ENCODE assay signal across 8 cellular contexts in the genomic region with DNA sequence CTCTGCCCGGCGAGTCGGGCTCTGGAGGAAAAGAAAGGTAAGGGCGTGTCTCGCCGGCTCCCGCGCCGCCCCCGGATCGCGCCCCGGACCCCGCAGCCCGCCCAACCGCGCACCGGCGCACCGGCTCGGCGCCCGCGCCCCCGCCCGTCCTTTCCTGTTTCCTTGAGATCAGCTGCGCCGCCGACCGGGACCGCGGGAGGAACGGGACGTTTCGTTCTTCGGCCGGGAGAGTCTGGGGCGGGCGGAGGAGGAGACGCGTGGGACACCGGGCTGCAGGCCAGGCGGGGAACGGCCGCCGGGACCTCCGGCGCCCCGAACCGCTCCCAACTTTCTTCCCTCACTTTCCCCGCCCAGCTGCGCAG. TPM values are rescaled to one million over a fixed set of nuclear protein-coding genes. Genes with fewer than 3 reads are reported as not detected.
DNase-seq lines count a peak whose midpoint lies in the region; ATAC-seq, FAIRE-seq and TF ChIP-seq lines count a peak whose summit lies in the region.

No MANE protein-coding gene starts in this region.

- H3K27me3 ChIP-seq in IMR-90 (ENCODE audit: control insufficient read depth, insufficient read depth, low read length) (no peaks in the 10 kb centered on the region), endothelial cell of umbilical vein (ENCODE audit: control insufficient read depth in 2 of 2, insufficient read depth in 2 of 2, low read length in 2 of 2) (peaks cover 12 to 27% of the 10 kb centered on the region in 2 experiments), mucosa of rectum (ENCODE audit: control insufficient read depth in 2 of 2, insufficient read depth in 2 of 2, low read length in 2 of 2) (no peaks in the 10 kb centered on the region)

- peak overlapping the region; percentile 73; the same call in 1 of the 2 replicates for H3K56ac ChIP-seq in IMR-90 (ENCODE audit: extremely low read depth, insufficient read depth, low read length)

- H2BK15ac ChIP-seq in IMR-90 (ENCODE audit: low read depth, low read length): no peak overlapping the region

- H3K79me1 ChIP-seq in IMR-90 (ENCODE audit: low read depth in 1 of 2, low read length in 2 of 2): peaks cover 8 to 46% of the 10 kb centered on the region in 2 experiments; a peak in 3 of 4 replicates

- no TSS peak for BruUV-seq in IMR-90 (replicated peaks; lab: Mats Ljungman, UMichigan)
- BruUV-seq in endothelial cell of umbilical vein (replicated peaks; lab: Mats Ljungman, UMichigan): no TSS peak

- no peak overlapping the region; the same call in 1 of the 2 replicates for H2BK20ac ChIP-seq in IMR-90 (ENCODE audit: low read depth, low read length)

- no peak overlapping the region for H3K23ac ChIP-seq in IMR-90 (ENCODE audit: low read depth, low read length)

- DNase-seq in A549 (ENCODE audit: low read depth in 1 of 2, low spot score in 1 of 2) (peak in 1 of 2 experiments; percentile 43), IMR-90 (no peak), endothelial cell of umbilical vein (ENCODE audit: low read depth, low spot score) (peak; percentile 15), T-helper 2 cell (no peak), NOMO-1 treated with DMSO at 0.1 percent for 48 hours (lab: John Stamatoyannopoulos, UW; ENCODE audit: unreplicated experiment) (no peak), OCI-M1 (lab: John Stamatoyannopoulos, UW) (no peak)
- no peak for DNase-seq in activated naive CD4-positive, alpha-beta T cell treated with Interleukin-2 at 50 U/mL for 16 hours

- intact Hi-C loops in IMR-90 (cut with micrococcal nuclease) (loop anchor here (1.0 to 5.0 kb wide), 3 partner anchors 177 to 235 kb away; no protein-coding TSS in a partner anchor), endothelial cell of umbilical vein (cut with micrococcal nuclease) (loop anchor here (1.0 to 10.0 kb wide), 3 partner anchors 113 to 236 kb away; no protein-coding TSS in a partner anchor)

- H4K91ac ChIP-seq in IMR-90 (ENCODE audit: insufficient read depth, low read depth, low read length): peak overlapping the region; percentile 6; the same call in 1 of the 2 replicates

- TF ChIP-seq RAD21 in A549 (conservative IDR thresholded peaks at IDR 0.05 in 1 of 2, IDR thresholded peaks at IDR 0.05 in 1 of 2): no peak
- no peak for TF ChIP-seq RAD21 in IMR-90 (IDR thresholded peaks at IDR 0.05; ENCODE audit: low read length)

- H3K4me3 ChIP-seq in A549 (peak overlapping the region; percentile 95), IMR-90 (ENCODE audit: insufficient read depth, low read depth, low read length) (peak overlapping the region; percentile 98), endothelial cell of umbilical vein (replicated peaks in 1 of 3; ENCODE audit: insufficient read depth in 1 of 3, low read depth in 1 of 3, low read length in 3 of 3) (peak overlapping the region; percentile 69 to 84 (median 74)), mucosa of rectum (ENCODE audit: low read length in 2 of 2) (peak overlapping the region; percentile 71 to 77)

- no peak for TF ChIP-seq EP300 in A549 (IDR thresholded peaks at IDR 0.05)

- ATAC-seq in A549: peak; percentile 18 to 38; a peak in 5 of 6 replicates
- peak; percentile 25 for ATAC-seq in IMR-90 (ENCODE audit: low read depth)

- dilution Hi-C loops in IMR-90 (cut with HindIII; ENCODE audit: low sequenced_read_pairs, unreplicated experiment) (no loop called here), endothelial cell of umbilical vein (cut with MboI; ENCODE audit: extremely low pct_ligation_motif_present, low sequenced_read_pairs) (no loop called here)

- POLR2A ChIA-PET in A549 (lab: Yijun Ruan, JAX) (interaction anchor here (0.9 to 3.8 kb wide), 11 partner anchors 11 to 1032 kb away, joined by 3 to 24 read pairs (median 3); partner anchors contain the start of genes CCT6A, PSPH and SEC61G), IMR-90 (lab: Charles Lee; ENCODE audit: unreplicated experiment) (interaction anchor here (1.0 kb wide), 1 partner anchor 24 kb away, joined by 3 read pairs; no protein-coding TSS in a partner anchor), endothelial cell of umbilical vein (lab: Charles Lee) (no interaction called here)

- H3K9me1 ChIP-seq in IMR-90 (ENCODE audit: insufficient read depth, low read length): peaks cover 20% of the 10 kb centered on the region
- H3K9me1 ChIP-seq in endothelial cell of umbilical vein (replicated peaks; ENCODE audit: control insufficient read depth, extremely low read depth, insufficient read depth, low read length): no peaks in the 10 kb centered on the region

- H4K20me1 ChIP-seq in IMR-90 (ENCODE audit: insufficient read depth, low read length) (peaks cover 39% of the 10 kb centered on the region), endothelial cell of umbilical vein (replicated peaks; ENCODE audit: control insufficient read depth, extremely low read depth, insufficient read depth, low read length) (no peaks in the 10 kb centered on the region)

- H2BK120ac ChIP-seq in IMR-90 (ENCODE audit: low read depth, low read length): peak overlapping the region; percentile 81; the same call in 1 of the 2 replicates

- FAIRE-seq in A549 (lab: Jason Lieb, UNC) (no peak), endothelial cell of umbilical vein (lab: Jason Lieb, UNC) (no peak)

- TF ChIP-seq POLR2A in A549 (IDR thresholded peaks at IDR 0.05; ENCODE audit: low read length): no peak
- no peak for TF ChIP-seq POLR2A in IMR-90 (IDR thresholded peaks at IDR 0.05; ENCODE audit: low read depth, low read length)
- TF ChIP-seq POLR2A in endothelial cell of umbilical vein (IDR thresholded peaks at IDR 0.05; ENCODE audit: low read depth, low read length): no peak

- H3K14ac ChIP-seq in IMR-90 (replicated peaks; ENCODE audit: low read depth, low read length): peak overlapping the region; percentile 58; the same call in 1 of the 2 replicates

- H3K9ac ChIP-seq in IMR-90 (ENCODE audit: low read depth, low read length) (peak overlapping the region; percentile 93), endothelial cell of umbilical vein (replicated peaks; ENCODE audit: extremely low read depth, insufficient read depth, low read length) (peak overlapping the region; percentile 44), mucosa of rectum (ENCODE audit: low read depth in 1 of 2, low read length in 2 of 2) (peak overlapping the region; percentile 83 to 94)

- H2BK5ac ChIP-seq in IMR-90 (ENCODE audit: low read depth, low read length, poor library complexity, severe bottlenecking): peak overlapping the region; percentile 88

- H2AK5ac ChIP-seq in IMR-90 (ENCODE audit: low read depth, low read length): no peak overlapping the region; the same call in 1 of the 2 replicates

- peak overlapping the region; percentile 85 for H2AFZ ChIP-seq in IMR-90 (replicated peaks; ENCODE audit: low read length, poor library complexity)
- H2AFZ ChIP-seq in endothelial cell of umbilical vein (ENCODE audit: low read depth, low read length): peak overlapping the region; percentile 94

- 0% methylated on average over 4 of the region's 52 CpGs for WGBS in A549 (ENCODE audit: missing lambda C conversion rate)
- WGBS in IMR-90 (ENCODE audit: extremely low coverage in 2 of 2, insufficient read length in 1 of 2), 2 experiments: 1% methylated on average over 22 of the region's 52 CpGs; no CpG with 5 or more reads in 1 of the 2 experiments

- H2AK9ac ChIP-seq in IMR-90 (replicated peaks; ENCODE audit: low read depth, low read length, poor library complexity): peak overlapping the region; percentile 93

- peaks cover 3% of the 10 kb centered on the region for H3K79me2 ChIP-seq in endothelial cell of umbilical vein (ENCODE audit: control insufficient read depth, insufficient read depth, low read length)

- H4K8ac ChIP-seq in IMR-90 (ENCODE audit: low read depth in 2 of 2, low read length in 2 of 2): peak overlapping the region in 1 of 2 experiments; percentile 57; a peak in 2 of 4 replicates

- CTCF ChIA-PET in A549 (lab: Yijun Ruan, JAX): interaction anchor here (0.7 to 3.8 kb wide), 12 partner anchors 10 to 248 kb away, joined by 3 to 20 read pairs (median 4); no protein-coding TSS in a partner anchor
- CTCF ChIA-PET in IMR-90 (lab: Yijun Ruan, JAX): interaction anchor here (0.6 to 2.8 kb wide), 3 partner anchors 56 to 236 kb away, joined by 5 to 14 read pairs (median 6); no protein-coding TSS in a partner anchor
- CTCF ChIA-PET in endothelial cell of umbilical vein (lab: Charles Lee): interaction anchor here (0.6 to 3.8 kb wide), 14 partner anchors 10 to 246 kb away, joined by 3 to 39 read pairs (median 4); no protein-coding TSS in a partner anchor

- in situ Hi-C loops in IMR-90 (cut with MboI; ENCODE audit: low sequenced_read_pairs): loop anchor here (10.0 kb wide), 1 partner anchor 235 kb away; no protein-coding TSS in a partner anchor

- H3K36me3 ChIP-seq in IMR-90 (ENCODE audit: control insufficient read depth, insufficient read depth, low read length) (peaks cover 5% of the 10 kb centered on the region), endothelial cell of umbilical vein (ENCODE audit: control insufficient read depth in 2 of 2, extremely low read depth in 1 of 2, insufficient read depth in 2 of 2, low read length in 2 of 2) (no peaks in the 10 kb centered on the region), mucosa of rectum (ENCODE audit: control insufficient read depth in 2 of 2, insufficient read depth in 2 of 2, low read length in 2 of 2) (no peaks in the 10 kb centered on the region)

- H4K5ac ChIP-seq in IMR-90 (ENCODE audit: low read depth, low read length): 0 out of 2 replicates have a peak overlapping the region, but pooled peaks have one; percentile 2

- peak overlapping the region; percentile 80 for H3K4me2 ChIP-seq in A549
- peak overlapping the region; percentile 57 for H3K4me2 ChIP-seq in IMR-90 (ENCODE audit: low read depth, low read length)
- H3K4me2 ChIP-seq in endothelial cell of umbilical vein (ENCODE audit: insufficient read depth, low read length): peak overlapping the region; percentile 90

- H3K9me3 ChIP-seq in A549 (no peaks in the 10 kb centered on the region), IMR-90 (ENCODE audit: control insufficient read depth, insufficient read depth, low read length) (no peaks in the 10 kb centered on the region), endothelial cell of umbilical vein (replicated peaks; ENCODE audit: control insufficient read depth, insufficient read depth, low read length) (no peaks in the 10 kb centered on the region), mucosa of rectum (ENCODE audit: control insufficient read depth in 2 of 2, low read length in 2 of 2) (no peaks in the 10 kb centered on the region)

- TF ChIP-seq CTCF in A549 (IDR thresholded peaks at IDR 0.05) (no peak), IMR-90 (conservative IDR thresholded peaks at IDR 0.05; ENCODE audit: low read depth, low read length) (no peak), endothelial cell of umbilical vein (IDR thresholded peaks at IDR 0.05; ENCODE audit: extremely low read depth in 1 of 2, insufficient read depth in 1 of 2, low read depth in 1 of 2, low read length in 2 of 2) (no peak)

- H3K18ac ChIP-seq in IMR-90 (ENCODE audit: low read depth, low read length): peak overlapping the region; percentile 3; the same call in 1 of the 2 replicates

- peak overlapping the region; percentile 97 to 98 for H3K27ac ChIP-seq in A549
- peak overlapping the region; percentile 97 for H3K27ac ChIP-seq in IMR-90 (ENCODE audit: insufficient read depth, low read length)
- peak overlapping the region; percentile 40 for H3K27ac ChIP-seq in endothelial cell of umbilical vein (ENCODE audit: insufficient read depth, low read depth, low read length)
- peak overlapping the region; percentile 90 to 92 for H3K27ac ChIP-seq in mucosa of rectum (ENCODE audit: low read depth in 2 of 2, low read length in 2 of 2)

- H3K4me1 ChIP-seq in A549 (peaks cover 40% of the 10 kb centered on the region), IMR-90 (ENCODE audit: control insufficient read depth, insufficient read depth, low read length) (peaks cover 16% of the 10 kb centered on the region), endothelial cell of umbilical vein (ENCODE audit: control insufficient read depth, extremely low read depth, insufficient read depth, low read length) (peaks cover 10% of the 10 kb centered on the region), mucosa of rectum (ENCODE audit: control insufficient read depth in 2 of 2, insufficient read depth in 2 of 2, low read length in 2 of 2) (peaks cover 4 to 8% of the 10 kb centered on the region in 2 donors)

- peak overlapping the region; percentile 86 for H3K4ac ChIP-seq in IMR-90 (ENCODE audit: low read depth, low read length)

RNA-seq across cellular contexts. Expression of gene EGFR, which starts 0.5 kb away (rescaled TPM):
- polyA plus RNA-seq in A549 (2011; rRNA removed): 59.5 and 61.4 TPM in 2 replicates
- 25.3 and 28.2 TPM in 2 replicates for polyA plus RNA-seq in A549 (2012; cell fraction: cytosol; rRNA removed)
- polyA plus RNA-seq in A549 (2012; cell fraction: nucleus; rRNA removed): 61.4 and 73.8 TPM in 2 replicates
- 62.2 to 64.1 TPM (median 63.8 TPM) in 3 replicates for polyA plus RNA-seq in A549 (2017; fragmentation: RNase III; extraction: RNeasy Plus Mini Kit Qiagen cat#74134 plus additional on column Dnase treatment)
- polyA minus RNA-seq in A549 (2011; rRNA and poly(A)+ RNA removed): 125 and 165 TPM in 2 replicates
- 60.4 and 63.9 TPM in 2 replicates for total RNA-seq in IMR-90 (2012; rRNA removed)
- polyA plus RNA-seq in IMR-90 (2012; rRNA removed): 36.9 and 37.8 TPM in 2 replicates
- polyA plus RNA-seq in IMR-90 (2012; cell fraction: cytosol; rRNA removed): 24.8 and 27.5 TPM in 2 replicates
- polyA plus RNA-seq in IMR-90 (2012; cell fraction: nucleus; rRNA removed; ENCODE audit: low replicate concordance): 66.1 and 93.0 TPM in 2 replicates
- 4.1 and 5.0 TPM in 2 replicates for total RNA-seq in endothelial cell of umbilical vein
- polyA plus RNA-seq in endothelial cell of umbilical vein: 1.3 and 1.5 TPM in 2 replicates
- polyA plus RNA-seq in endothelial cell of umbilical vein (2011; cell fraction: cytosol; rRNA removed): 1.1 and 1.3 TPM in 2 replicates
- 5.9 and 6.5 TPM in 2 replicates for polyA plus RNA-seq in endothelial cell of umbilical vein (2011; cell fraction: nucleus; rRNA removed)
- polyA plus RNA-seq in endothelial cell of umbilical vein (2012): 4.5 and 4.6 TPM in 2 replicates
- 5.4 and 7.0 TPM in 2 replicates for polyA minus RNA-seq in endothelial cell of umbilical vein
- polyA minus RNA-seq in endothelial cell of umbilical vein (2011; cell fraction: cytosol; rRNA and poly(A)+ RNA removed): 35.1 TPM
- 6.3 and 7.0 TPM in 2 replicates for polyA minus RNA-seq in endothelial cell of umbilical vein (2011; cell fraction: nucleus; rRNA and poly(A)+ RNA removed)

Comparison
In these comparisons a context has a peak if more than half of its experiments do, and no peak if none do; other contexts are left out.
1. H3K27ac ChIP-seq: peak in every context shown above with its lines; median percentile 98 in A549; 97 in IMR-90; 91 in mucosa of rectum; 40 in endothelial cell of umbilical vein.